ENCODE assay signal across 22 cellular contexts in genomic region chr10:99965700-99966099, GRCh38. TPM values are rescaled to one million over a fixed set of nuclear protein-coding genes. Genes with fewer than 3 reads are reported as not detected.
A peak's percentile ranks its signal among the peaks of the same experiment; 100 is the strongest.
DNase-seq lines count a peak whose midpoint lies in the region; ATAC-seq and TF ChIP-seq lines count a peak whose summit lies in the region.
"Had no signal": no experiment of that assay in that cellular context is flagged by ENCODE, and none has a peak within 500 bp of the region (broad histone marks: within the 10 kb centered on the region; RNA-seq: fewer than 3 reads in every experiment).

No MANE protein-coding gene starts in this region.

- H3K27me3 Mint-ChIP-seq in CD8-positive, alpha-beta T cell (ENCODE audit: low read depth) = no peaks in the 10 kb centered on the region
- H3K27me3 Mint-ChIP-seq: activated naive CD4-positive, alpha-beta T cell treated with anti-CD3 and anti-CD28 coated beads, Interleukin-2, amount 10 ng/mL, durations not matched to agents 7 days and 5 days; CD4-positive, CD25-positive, alpha-beta regulatory T cell; type B pancreatic cell had no signal

- no peak overlapping the region for H3K27ac Mint-ChIP-seq in CD8-positive, alpha-beta T cell
- H3K27ac Mint-ChIP-seq: activated naive CD4-positive, alpha-beta T cell treated with anti-CD3 and anti-CD28 coated beads, Interleukin-2, amount 10 ng/mL, durations not matched to agents 7 days and 5 days; activated T-cell treated with anti-CD3 and anti-CD28 coated beads, Interleukin-2, amount 50 U/mL, for 72 hours; T-helper 2 cell treated with Interferon-gamma antibody and Interleukin-4, amounts not matched to agents 5 μg/mL and 100 μg/mL, for 36 hours; type B pancreatic cell had no signal

- no peak overlapping the region for H2AFZ ChIP-seq in trophoblast cell (ENCODE audit: insufficient read depth, low read length, poor library complexity)

- no peak overlapping the region for H3K14ac ChIP-seq in trophoblast cell (ENCODE audit: low read length)

- H3K79me1 ChIP-seq in trophoblast cell (ENCODE audit: low read length) = peaks cover 5% of the 10 kb centered on the region

- no peak overlapping the region for H2AK5ac ChIP-seq in trophoblast cell (ENCODE audit: low read length)

- ATAC-seq in GM19455 (IDR thresholded peaks at IDR 0.05; ENCODE audit: unreplicated experiment) (no peak), GM19397 (IDR thresholded peaks at IDR 0.05; ENCODE audit: unreplicated experiment) (no peak)
- ATAC-seq in CD8-positive, alpha-beta T cell = no peak
- ATAC-seq: K562 had no signal

- H4K8ac ChIP-seq in trophoblast cell (ENCODE audit: low read depth, low read length) = no peak overlapping the region

- H3K9ac ChIP-seq in trophoblast cell (ENCODE audit: low read length) = no peak overlapping the region

- peaks cover 2% of the 10 kb centered on the region for H3K79me2 ChIP-seq in trophoblast cell (ENCODE audit: control insufficient read depth, insufficient read depth, low read length, poor library complexity)

- H2BK12ac ChIP-seq in trophoblast cell (ENCODE audit: low read length) = no peak overlapping the region

- H3K4me1 Mint-ChIP-seq in CD8-positive, alpha-beta T cell (ENCODE audit: low read depth) = no peaks in the 10 kb centered on the region
- H3K4me1 Mint-ChIP-seq: CD4-positive, CD25-positive, alpha-beta regulatory T cell had no signal

- H2BK5ac ChIP-seq in trophoblast cell (ENCODE audit: low read depth, low read length, poor library complexity) = peak overlapping the region; percentile 26

- no CpG with 5 or more reads among the region's 4 CpGs for WGBS in trophoblast cell (ENCODE audit: extremely low coverage, insufficient coverage, insufficient read length)

- H3K4me2 ChIP-seq in trophoblast cell (ENCODE audit: low read length) = no peak overlapping the region

- H4K91ac ChIP-seq in trophoblast cell (ENCODE audit: low read depth, low read length) = no peak overlapping the region

- intact Hi-C loops in CD8-positive, alpha-beta T cell (cut with DNase I, micrococcal nuclease) = no loop called here

- no peak overlapping the region for H3K18ac ChIP-seq in trophoblast cell (ENCODE audit: low read length)

- peak overlapping the region; percentile 11 for H2BK120ac ChIP-seq in trophoblast cell (ENCODE audit: insufficient read depth, low read length, poor library complexity)

- CTCF ChIA-PET in CD8-positive, alpha-beta T cell (lab: Charles Lee) = interaction anchor here (2.0 kb wide), 1 partner anchor 120 kb away, joined by 9 read pairs; no protein-coding TSS in a partner anchor

- POLR2A ChIA-PET in CD8-positive, alpha-beta T cell (lab: Charles Lee) = no interaction called here

- H3K36me3 Mint-ChIP-seq in CD8-positive, alpha-beta T cell = peaks cover 36% of the 10 kb centered on the region
- H3K36me3 Mint-ChIP-seq: activated naive CD4-positive, alpha-beta T cell treated with anti-CD3 and anti-CD28 coated beads, Interleukin-2, amount 10 ng/mL, durations not matched to agents 7 days and 5 days had no signal

- no peak overlapping the region for H3K4me3 Mint-ChIP-seq in CD8-positive, alpha-beta T cell
- H3K4me3 Mint-ChIP-seq: activated naive CD4-positive, alpha-beta T cell treated with anti-CD3 and anti-CD28 coated beads, Interleukin-2, amount 10 ng/mL, durations not matched to agents 7 days and 5 days; activated T-cell treated with anti-CD3 and anti-CD28 coated beads, Interleukin-2, amount 50 U/mL, for 72 hours; CD4-positive, CD25-positive, alpha-beta regulatory T cell; T-helper 2 cell treated with Interferon-gamma antibody and Interleukin-4, amounts not matched to agents 5 μg/mL and 100 μg/mL, for 36 hours; type B pancreatic cell had no signal

- H3K9me3 Mint-ChIP-seq in CD8-positive, alpha-beta T cell = no peaks in the 10 kb centered on the region
- H3K9me3 Mint-ChIP-seq: activated naive CD4-positive, alpha-beta T cell treated with anti-CD3 and anti-CD28 coated beads, Interleukin-2, amount 10 ng/mL, durations not matched to agents 7 days and 5 days; activated T-cell treated with anti-CD3 and anti-CD28 coated beads, Interleukin-2, amount 50 U/mL, for 72 hours; CD4-positive, CD25-positive, alpha-beta regulatory T cell; T-helper 2 cell treated with Interferon-gamma antibody and Interleukin-4, amounts not matched to agents 5 μg/mL and 100 μg/mL, for 36 hours; type B pancreatic cell had no signal

- H3K4me1 ChIP-seq in trophoblast cell (ENCODE audit: control insufficient read depth in 1 of 2, insufficient read depth in 2 of 2, low read length in 2 of 2) = peaks cover 6 to 8% of the 10 kb centered on the region in 2 experiments
- H3K4me1 ChIP-seq in CD8-positive, alpha-beta T cell (ENCODE audit: insufficient read depth, low read length) = no peaks in the 10 kb centered on the region

- H3K4me3 ChIP-seq in fibroblast of pulmonary artery (replicated peaks; ENCODE audit: low read depth, low read length) = no peak overlapping the region
- no peak overlapping the region for H3K4me3 ChIP-seq in trophoblast cell (ENCODE audit: low read depth, low read length)
- no peak overlapping the region for H3K4me3 ChIP-seq in CD8-positive, alpha-beta T cell (ENCODE audit: low read depth, low read length)
- H3K4me3 ChIP-seq: K562, skin epidermis had no signal

- H3K9me3 ChIP-seq in trophoblast cell (ENCODE audit: insufficient read depth, low read depth, low read length) = no peaks in the 10 kb centered on the region
- no peaks in the 10 kb centered on the region for H3K9me3 ChIP-seq in CD8-positive, alpha-beta T cell (ENCODE audit: low read length)

- TF ChIP-seq CTCF in fibroblast of pulmonary artery (IDR thresholded peaks at IDR 0.05; ENCODE audit: low read length, missing control alignments) = no peak
- no peak for TF ChIP-seq CTCF in CD8-positive, alpha-beta T cell (IDR thresholded peaks at IDR 0.05)

- no peak overlapping the region for H3K4ac ChIP-seq in trophoblast cell (ENCODE audit: low read depth, low read length)

- H3K27me3 ChIP-seq in trophoblast cell (ENCODE audit: insufficient read depth, low read length) = no peaks in the 10 kb centered on the region
- no peaks in the 10 kb centered on the region for H3K27me3 ChIP-seq in CD8-positive, alpha-beta T cell (ENCODE audit: insufficient read depth, low read length)

- H3K36me3 ChIP-seq in trophoblast cell (ENCODE audit: control insufficient read depth in 1 of 2, insufficient read depth in 2 of 2, low read length in 2 of 2) = peaks cover 0 to 12% of the 10 kb centered on the region in 2 experiments
- H3K36me3 ChIP-seq in CD8-positive, alpha-beta T cell (ENCODE audit: insufficient read depth, low read length) = no peaks in the 10 kb centered on the region

- DNase-seq in M059J (ENCODE audit: low read depth) (peak; percentile 42), amniotic epithelial cell (ENCODE audit: low read depth) (peak; percentile 51), fibroblast of pulmonary artery (ENCODE audit: low read depth) (peak; percentile 58), trophoblast cell (peak in 1 of 2 donors; percentile 49), cortex of kidney (lab: John Stamatoyannopoulos, UW) (no peak)
- DNase-seq in CD8-positive, alpha-beta T cell = no peak
- DNase-seq: activated CD4-positive, alpha-beta T cell treated with anti-CD3 and anti-CD28 coated beads for 48 hours; activated naive CD4-positive, alpha-beta T cell treated with anti-CD3 and anti-CD28 coated beads, Interleukin-2, amount 10 ng/mL, durations not matched to agents 7 days and 5 days; activated T-cell treated with anti-CD3 and anti-CD28 coated beads, Interleukin-2, amount 50 U/mL, for 72 hours; anterior cingulate cortex; cerebellar nuclear complex; NCI-H1436 treated with DMSO at 0.1 percent for 48 hours; NCI-H524 treated with DMSO at 0.1 percent for 48 hours; RPMI8226; stimulated activated CD4-positive, alpha-beta T cell treated with anti-CD3 and anti-CD28 coated beads, Interleukin-1b, Interleukin-23, amount 100 ng/mL, for 48 hours had no signal

- no peak overlapping the region for H3K23ac ChIP-seq in trophoblast cell (ENCODE audit: low read length)

- no peak overlapping the region for H4K12ac ChIP-seq in trophoblast cell (ENCODE audit: low read depth, low read length)

- H3K27ac ChIP-seq in trophoblast cell (ENCODE audit: low read depth, low read length) = peak overlapping the region; percentile 68
- H3K27ac ChIP-seq in CD8-positive, alpha-beta T cell (ENCODE audit: low read depth, low read length) = no peak overlapping the region

RNA-seq across cellular contexts. Expression of gene DNMBP, which starts 44.0 kb away (rescaled TPM):
- total RNA-seq in M059J (2014; rRNA removed; shearing (Covaris generic)) = 17.4 and 29.4 TPM in 2 replicates
- polyA plus RNA-seq in trophoblast cell (2013) = 16.5 and 17.5 TPM in 2 replicates
- total RNA-seq in CD8-positive, alpha-beta T cell = 1 to 10 TPM; 4.0 to 4.1 TPM

Comparison
In these comparisons a context has a peak if more than half of its experiments do, and no peak if none do; other contexts are left out.
1. DNase-seq: peak in M059J (single experiment), amniotic epithelial cell (single experiment) and fibroblast of pulmonary artery (single experiment); none in CD8-positive, alpha-beta T cell (0 of 7) and cortex of kidney (single experiment).